In the genomic region with DNA sequence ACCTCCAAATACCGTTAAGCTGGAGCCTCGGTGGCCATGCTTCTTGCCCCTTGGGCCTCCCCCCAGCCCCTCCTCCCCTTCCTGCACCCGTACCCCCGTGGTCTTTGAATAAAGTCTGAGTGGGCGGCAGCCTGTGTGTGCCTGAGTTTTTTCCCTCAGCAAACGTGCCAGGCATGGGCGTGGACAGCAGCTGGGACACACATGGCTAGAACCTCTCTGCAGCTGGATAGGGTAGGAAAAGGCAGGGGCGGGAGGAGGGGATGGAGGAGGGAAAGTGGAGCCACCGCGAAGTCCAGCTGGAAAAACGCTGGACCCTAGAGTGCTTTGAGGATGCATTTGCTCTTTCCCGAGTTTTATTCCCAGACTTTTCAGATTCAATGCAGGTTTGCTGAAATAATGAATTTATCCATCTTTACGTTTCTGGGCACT, we compare ENCODE assay signal across 15 cellular contexts. TPM values are rescaled to one million over a fixed set of nuclear protein-coding genes. Genes with fewer than 3 reads are reported as not detected.
DNase-seq lines count a peak whose midpoint lies in the region; ATAC-seq and TF ChIP-seq lines count a peak whose summit lies in the region.
"Had no signal": no experiment of that assay in that cellular context is flagged by ENCODE, and none has a peak within 500 bp of the region (broad histone marks: within the 10 kb centered on the region; RNA-seq: fewer than 3 reads in every experiment).

No MANE protein-coding gene starts in this region.

- no peak overlapping the region for H3K4me2 ChIP-seq in IMR-90 (ENCODE audit: low read depth, low read length)

- H4K20me1 ChIP-seq in IMR-90 (ENCODE audit: insufficient read depth, low read length) = peaks cover 18% of the 10 kb centered on the region

- H3K4me3 ChIP-seq in IMR-90 (ENCODE audit: insufficient read depth, low read depth, low read length) (no peak overlapping the region), lower leg skin (ENCODE audit: low read depth, poor library complexity, severe bottlenecking) (no peak overlapping the region)
- H3K4me3 ChIP-seq: pancreas, testis had no signal

- intact Hi-C loops in IMR-90 (cut with micrococcal nuclease) (no loop called here), lower leg skin (cut with DNase I; ENCODE audit: low total_unique reads) (no loop called here)
- intact Hi-C loops in activated T-helper 1 cell treated with anti-CD3 and anti-CD28 coated beads, Interleukin-12 subunit alpha, Interleukin-12 subunit beta, Interleukin-2, Interleukin-4 antibody, amounts not matched to agents 30 ng/mL and 10 ng/mL and 1 ng/mL, durations not matched to agents 14 hours and 24 hours and 36 hours (cut with micrococcal nuclease) = no loop called here

- peak overlapping the region; percentile 29 for H3K4me3 Mint-ChIP-seq in T-helper 2 cell treated with Interferon-gamma antibody and Interleukin-4, amounts not matched to agents 5 μg/mL and 100 μg/mL, for 36 hours
- peak overlapping the region; percentile 15 for H3K4me3 Mint-ChIP-seq in activated T-helper 1 cell treated with anti-CD3 and anti-CD28 coated beads, Interleukin-12 subunit alpha, Interleukin-12 subunit beta, Interleukin-2, Interleukin-4 antibody, amounts not matched to agents 30 ng/mL and 10 ng/mL and 1 ng/mL, durations not matched to agents 14 hours and 24 hours and 36 hours
- peak overlapping the region; percentile 45 for H3K4me3 Mint-ChIP-seq in nephron progenitor cell
- H3K4me3 Mint-ChIP-seq: activated CD4-positive, alpha-beta T cell treated with anti-CD3 and anti-CD28 coated beads, Interleukin-2, amount 10 ng/mL, durations not matched to agents 7 days and 5 days; activated naive CD8-positive, alpha-beta T cell treated with anti-CD3 and anti-CD28 coated beads, Interleukin-2, amount 10 ng/mL, durations not matched to agents 7 days and 5 days had no signal

- DNase-seq in T-helper 2 cell treated with Interferon-gamma antibody and Interleukin-4, amounts not matched to agents 5 μg/mL and 100 μg/mL, for 36 hours (ENCODE audit: low spot score) = no peak
- DNase-seq in T-helper 2 cell (no peak), IMR-90 (peak; percentile 25), nephron progenitor cell (no peak), lower leg skin (ENCODE audit: low spot score in 2 of 2) (no peak)
- no peak for DNase-seq in activated T-helper 1 cell treated with anti-CD3 and anti-CD28 coated beads, Interleukin-12 subunit alpha, Interleukin-12 subunit beta, Interleukin-2, Interleukin-4 antibody, amounts not matched to agents 30 ng/mL and 10 ng/mL and 1 ng/mL, durations not matched to agents 14 hours and 24 hours and 36 hours (ENCODE audit: low spot score)
- DNase-seq in activated naive CD4-positive, alpha-beta T cell treated with Interleukin-2 at 50 U/mL for 16 hours = no peak
- DNase-seq: activated CD4-positive, alpha-beta T cell treated with anti-CD3 and anti-CD28 coated beads, Interleukin-2, amount 10 ng/mL, durations not matched to agents 7 days and 5 days; activated naive CD8-positive, alpha-beta T cell treated with anti-CD3 and anti-CD28 coated beads, Interleukin-2, amount 10 ng/mL, durations not matched to agents 7 days and 5 days; KBM-7; pancreas; stimulated activated CD4-positive, alpha-beta T cell treated with anti-CD3 and anti-CD28 coated beads, Interleukin-1b, Interleukin-23, amount 100 ng/mL, for 48 hours; testis had no signal

- in situ Hi-C loops in IMR-90 (cut with MboI; ENCODE audit: low sequenced_read_pairs) = no loop called here

- no peak overlapping the region for H3K18ac ChIP-seq in IMR-90 (ENCODE audit: low read depth, low read length)

- H3K36me3 Mint-ChIP-seq in T-helper 2 cell treated with Interferon-gamma antibody and Interleukin-4, amounts not matched to agents 5 μg/mL and 100 μg/mL, for 36 hours (ENCODE audit: low read depth) = no peaks in the 10 kb centered on the region
- no peaks in the 10 kb centered on the region for H3K36me3 Mint-ChIP-seq in activated T-helper 1 cell treated with anti-CD3 and anti-CD28 coated beads, Interleukin-12 subunit alpha, Interleukin-12 subunit beta, Interleukin-2, Interleukin-4 antibody, amounts not matched to agents 30 ng/mL and 10 ng/mL and 1 ng/mL, durations not matched to agents 14 hours and 24 hours and 36 hours (ENCODE audit: low read depth)
- no peaks in the 10 kb centered on the region for H3K36me3 Mint-ChIP-seq in nephron progenitor cell (ENCODE audit: low read depth)
- H3K36me3 Mint-ChIP-seq: activated naive CD8-positive, alpha-beta T cell treated with anti-CD3 and anti-CD28 coated beads, Interleukin-2, amount 10 ng/mL, durations not matched to agents 7 days and 5 days had no signal

- H3K9me1 ChIP-seq in IMR-90 (ENCODE audit: insufficient read depth, low read length) = no peaks in the 10 kb centered on the region

- TF ChIP-seq RAD21 in IMR-90 (IDR thresholded peaks at IDR 0.05; ENCODE audit: low read length) = no peak

- no peak overlapping the region for H2AK9ac ChIP-seq in IMR-90 (replicated peaks; ENCODE audit: low read depth, low read length, poor library complexity)

- H3K9ac ChIP-seq in IMR-90 (ENCODE audit: low read depth, low read length) = no peak overlapping the region

- H3K4me1 ChIP-seq in IMR-90 (ENCODE audit: control insufficient read depth, insufficient read depth, low read length) = peaks cover 5% of the 10 kb centered on the region; the same call in 1 of the 2 replicates

- WGBS in IMR-90 (ENCODE audit: extremely low coverage in 2 of 2, insufficient read length in 1 of 2), 2 experiments = 0% methylated on average over 1 of the region's 13 CpGs; no CpG with 5 or more reads in 1 of the 2 experiments
- 4 to 5% methylated on average over 13 of the region's 13 CpGs for WGBS in lower leg skin, 2 donors

- no peak overlapping the region for H2BK15ac ChIP-seq in IMR-90 (ENCODE audit: low read depth, low read length)

- H4K8ac ChIP-seq in IMR-90 (ENCODE audit: low read depth in 2 of 2, low read length in 2 of 2) = no peak overlapping the region

- H3K79me1 ChIP-seq in IMR-90 (ENCODE audit: low read depth in 1 of 2, low read length in 2 of 2) = no peaks in the 10 kb centered on the region

- H3K27ac Mint-ChIP-seq in T-helper 2 cell treated with Interferon-gamma antibody and Interleukin-4, amounts not matched to agents 5 μg/mL and 100 μg/mL, for 36 hours = no peak overlapping the region
- H3K27ac Mint-ChIP-seq in activated T-helper 1 cell treated with anti-CD3 and anti-CD28 coated beads, Interleukin-12 subunit alpha, Interleukin-12 subunit beta, Interleukin-2, Interleukin-4 antibody, amounts not matched to agents 30 ng/mL and 10 ng/mL and 1 ng/mL, durations not matched to agents 14 hours and 24 hours and 36 hours = no peak overlapping the region
- H3K27ac Mint-ChIP-seq in nephron progenitor cell = no peak overlapping the region
- H3K27ac Mint-ChIP-seq: activated CD4-positive, alpha-beta T cell treated with anti-CD3 and anti-CD28 coated beads, Interleukin-2, amount 10 ng/mL, durations not matched to agents 7 days and 5 days; activated naive CD8-positive, alpha-beta T cell treated with anti-CD3 and anti-CD28 coated beads, Interleukin-2, amount 10 ng/mL, durations not matched to agents 7 days and 5 days had no signal

- peaks cover 2% of the 10 kb centered on the region for H3K4me1 Mint-ChIP-seq in T-helper 2 cell treated with Interferon-gamma antibody and Interleukin-4, amounts not matched to agents 5 μg/mL and 100 μg/mL, for 36 hours (ENCODE audit: low read depth)
- no peaks in the 10 kb centered on the region for H3K4me1 Mint-ChIP-seq in activated T-helper 1 cell treated with anti-CD3 and anti-CD28 coated beads, Interleukin-12 subunit alpha, Interleukin-12 subunit beta, Interleukin-2, Interleukin-4 antibody, amounts not matched to agents 30 ng/mL and 10 ng/mL and 1 ng/mL, durations not matched to agents 14 hours and 24 hours and 36 hours (ENCODE audit: low read depth)
- no peaks in the 10 kb centered on the region for H3K4me1 Mint-ChIP-seq in nephron progenitor cell

- no TSS peak for BruUV-seq in IMR-90 (replicated peaks; lab: Mats Ljungman, UMichigan)

- no peak overlapping the region for H2AFZ ChIP-seq in IMR-90 (replicated peaks; ENCODE audit: low read length, poor library complexity)

- H4K5ac ChIP-seq in IMR-90 (ENCODE audit: low read depth, low read length) = no peak overlapping the region

- no peak overlapping the region for H3K56ac ChIP-seq in IMR-90 (ENCODE audit: extremely low read depth, insufficient read depth, low read length)

- H3K4ac ChIP-seq in IMR-90 (ENCODE audit: low read depth, low read length) = no peak overlapping the region

- CTCF ChIA-PET in IMR-90 (lab: Yijun Ruan, JAX) = no interaction called here

- POLR2A ChIA-PET in IMR-90 (lab: Charles Lee; ENCODE audit: unreplicated experiment) = no interaction called here

- H2AK5ac ChIP-seq in IMR-90 (ENCODE audit: low read depth, low read length) = no peak overlapping the region

- peaks cover 50% of the 10 kb centered on the region for H3K27me3 Mint-ChIP-seq in T-helper 2 cell treated with Interferon-gamma antibody and Interleukin-4, amounts not matched to agents 5 μg/mL and 100 μg/mL, for 36 hours (ENCODE audit: low read depth)
- H3K27me3 Mint-ChIP-seq in activated T-helper 1 cell treated with anti-CD3 and anti-CD28 coated beads, Interleukin-12 subunit alpha, Interleukin-12 subunit beta, Interleukin-2, Interleukin-4 antibody, amounts not matched to agents 30 ng/mL and 10 ng/mL and 1 ng/mL, durations not matched to agents 14 hours and 24 hours and 36 hours (ENCODE audit: insufficient read depth) = peaks cover 46% of the 10 kb centered on the region
- H3K27me3 Mint-ChIP-seq in nephron progenitor cell (ENCODE audit: low read depth, poor library complexity) = peaks cover 66% of the 10 kb centered on the region

- peaks cover 40% of the 10 kb centered on the region for H3K27me3 ChIP-seq in IMR-90 (ENCODE audit: control insufficient read depth, insufficient read depth, low read length)
- H3K27me3 ChIP-seq: testis had no signal

- H3K23ac ChIP-seq in IMR-90 (ENCODE audit: low read depth, low read length) = no peak overlapping the region

- TF ChIP-seq POLR2A in IMR-90 (IDR thresholded peaks at IDR 0.05; ENCODE audit: low read depth, low read length) = no peak
- no peak for TF ChIP-seq POLR2A in lower leg skin (IDR thresholded peaks at IDR 0.05)

- ATAC-seq in IMR-90 (ENCODE audit: low read depth) (no peak), HG03571 (IDR thresholded peaks at IDR 0.05; ENCODE audit: unreplicated experiment) (no peak)
- ATAC-seq: Panc1, pancreas had no signal

- H2BK5ac ChIP-seq in IMR-90 (ENCODE audit: low read depth, low read length, poor library complexity, severe bottlenecking) = no peak overlapping the region

- H3K27ac ChIP-seq in IMR-90 (ENCODE audit: insufficient read depth, low read length) = no peak overlapping the region
- H3K27ac ChIP-seq: pancreas, testis had no signal

- dilution Hi-C loops in IMR-90 (cut with HindIII; ENCODE audit: low sequenced_read_pairs, unreplicated experiment) = no loop called here

- H3K14ac ChIP-seq in IMR-90 (replicated peaks; ENCODE audit: low read depth, low read length) = no peak overlapping the region

- H3K9me3 ChIP-seq in IMR-90 (ENCODE audit: control insufficient read depth, insufficient read depth, low read length) = 0 out of 2 replicates have a peak, but pooled peaks cover 2% of the 10 kb centered on the region
- H3K9me3 ChIP-seq: pancreas, testis had no signal

- H3K9me3 Mint-ChIP-seq in T-helper 2 cell treated with Interferon-gamma antibody and Interleukin-4, amounts not matched to agents 5 μg/mL and 100 μg/mL, for 36 hours = no peaks in the 10 kb centered on the region
- H3K9me3 Mint-ChIP-seq in activated T-helper 1 cell treated with anti-CD3 and anti-CD28 coated beads, Interleukin-12 subunit alpha, Interleukin-12 subunit beta, Interleukin-2, Interleukin-4 antibody, amounts not matched to agents 30 ng/mL and 10 ng/mL and 1 ng/mL, durations not matched to agents 14 hours and 24 hours and 36 hours = no peaks in the 10 kb centered on the region
- no peaks in the 10 kb centered on the region for H3K9me3 Mint-ChIP-seq in nephron progenitor cell
- H3K9me3 Mint-ChIP-seq: activated CD4-positive, alpha-beta T cell treated with anti-CD3 and anti-CD28 coated beads, Interleukin-2, amount 10 ng/mL, durations not matched to agents 7 days and 5 days; activated naive CD8-positive, alpha-beta T cell treated with anti-CD3 and anti-CD28 coated beads, Interleukin-2, amount 10 ng/mL, durations not matched to agents 7 days and 5 days had no signal

- H2BK120ac ChIP-seq in IMR-90 (ENCODE audit: low read depth, low read length) = no peak overlapping the region

- no peak overlapping the region for H2BK20ac ChIP-seq in IMR-90 (ENCODE audit: low read depth, low read length)

- no peak for TF ChIP-seq CTCF in IMR-90 (conservative IDR thresholded peaks at IDR 0.05; ENCODE audit: low read depth, low read length)
- no peak for TF ChIP-seq CTCF in nephron progenitor cell (IDR thresholded peaks at IDR 0.05)
- TF ChIP-seq CTCF in lower leg skin (IDR thresholded peaks at IDR 0.05) = no peak

- H3K36me3 ChIP-seq in IMR-90 (ENCODE audit: control insufficient read depth, insufficient read depth, low read length) = no peaks in the 10 kb centered on the region
- H3K36me3 ChIP-seq: pancreas had no signal

- no peak overlapping the region for H4K91ac ChIP-seq in IMR-90 (ENCODE audit: insufficient read depth, low read depth, low read length)

RNA-seq across cellular contexts. Expression of gene HBA1, which starts 0.9 kb away (rescaled TPM):
- total RNA-seq in IMR-90 (2012; rRNA removed) (not detected in 2 replicates), lower leg skin (100 to 1,000 TPM in 2 of 4 donors, 10 to 100 TPM in 1, 1 to 10 TPM in 1; 2.5 to 474 (median 180) TPM)
- polyA plus RNA-seq in IMR-90 (2012; rRNA removed) = 0.21 TPM in 1 of 2 replicates, not detected in the other
- polyA plus RNA-seq in IMR-90 (2012; cell fraction: cytosol; rRNA removed) = 1.2 TPM in 1 of 2 replicates, not detected in the other
- polyA plus RNA-seq in IMR-90 (2012; cell fraction: nucleus; rRNA removed; ENCODE audit: low replicate concordance) = not detected in 2 replicates
- not detected in 2 replicates for total RNA-seq in activated T-helper 1 cell treated with anti-CD3 and anti-CD28 coated beads, Interleukin-12 subunit alpha, Interleukin-12 subunit beta, Interleukin-2, Interleukin-4 antibody, amounts not matched to agents 30 ng/mL and 10 ng/mL and 1 ng/mL, durations not matched to agents 14 hours and 24 hours and 36 hours
- total RNA-seq: activated CD4-positive, alpha-beta T cell treated with anti-CD3 and anti-CD28 coated beads, Interleukin-2, amount 10 ng/mL, durations not matched to agents 7 days and 5 days; activated naive CD8-positive, alpha-beta T cell treated with anti-CD3 and anti-CD28 coated beads, Interleukin-2, amount 10 ng/mL, durations not matched to agents 7 days and 5 days had no signal

RNA-seq across cellular contexts. Expression of gene HBQ1, which starts 2.9 kb away (rescaled TPM):
- total RNA-seq in IMR-90 (2012; rRNA removed) = not detected in 2 replicates
- 0.92 and 1.7 TPM in 2 replicates for polyA plus RNA-seq in IMR-90 (2012; rRNA removed)
- 0.69 and 2.5 TPM in 2 replicates for polyA plus RNA-seq in IMR-90 (2012; cell fraction: cytosol; rRNA removed)
- polyA plus RNA-seq in IMR-90 (2012; cell fraction: nucleus; rRNA removed; ENCODE audit: low replicate concordance) = 0.24 and 1.3 TPM in 2 replicates
- 0.54 and 0.88 TPM in 2 replicates for total RNA-seq in activated T-helper 1 cell treated with anti-CD3 and anti-CD28 coated beads, Interleukin-12 subunit alpha, Interleukin-12 subunit beta, Interleukin-2, Interleukin-4 antibody, amounts not matched to agents 30 ng/mL and 10 ng/mL and 1 ng/mL, durations not matched to agents 14 hours and 24 hours and 36 hours
- total RNA-seq in lower leg skin = 1 to 10 TPM in 1 of 4 donors, not detected in 3; 1.7 TPM
- total RNA-seq: activated CD4-positive, alpha-beta T cell treated with anti-CD3 and anti-CD28 coated beads, Interleukin-2, amount 10 ng/mL, durations not matched to agents 7 days and 5 days; activated naive CD8-positive, alpha-beta T cell treated with anti-CD3 and anti-CD28 coated beads, Interleukin-2, amount 10 ng/mL, durations not matched to agents 7 days and 5 days had no signal
- polyA plus RNA-seq: pancreas had no signal

RNA-seq across cellular contexts. Expression of gene HBA2, which starts 4.7 kb away (rescaled TPM):
- not detected in 2 replicates for total RNA-seq in IMR-90 (2012; rRNA removed)
- polyA plus RNA-seq in IMR-90 (2012; rRNA removed) = not detected in 2 replicates
- polyA plus RNA-seq in IMR-90 (2012; cell fraction: cytosol; rRNA removed) = 0.39 TPM in 1 of 2 replicates, not detected in the other
- 0.54 TPM in 1 of 2 replicates, not detected in the other for polyA plus RNA-seq in IMR-90 (2012; cell fraction: nucleus; rRNA removed; ENCODE audit: low replicate concordance)
- total RNA-seq in activated T-helper 1 cell treated with anti-CD3 and anti-CD28 coated beads, Interleukin-12 subunit alpha, Interleukin-12 subunit beta, Interleukin-2, Interleukin-4 antibody, amounts not matched to agents 30 ng/mL and 10 ng/mL and 1 ng/mL, durations not matched to agents 14 hours and 24 hours and 36 hours = 0.57 and 0.59 TPM in 2 replicates
- total RNA-seq in lower leg skin = 100 to 1,000 TPM in 1 of 4 donors, 10 to 100 TPM in 2, 1 to 10 TPM in 1; 1.3 to 348 (median 64.4) TPM
- total RNA-seq: activated naive CD8-positive, alpha-beta T cell treated with anti-CD3 and anti-CD28 coated beads, Interleukin-2, amount 10 ng/mL, durations not matched to agents 7 days and 5 days had no signal

RNA-seq across cellular contexts. Expression of gene HBM, which starts 11.6 kb away (rescaled TPM):
- total RNA-seq in IMR-90 (2012; rRNA removed) = not detected in 2 replicates
- polyA plus RNA-seq in IMR-90 (2012; rRNA removed) = not detected in 2 replicates
- polyA plus RNA-seq in IMR-90 (2012; cell fraction: cytosol; rRNA removed) = not detected in 2 replicates
- not detected in 2 replicates for polyA plus RNA-seq in IMR-90 (2012; cell fraction: nucleus; rRNA removed; ENCODE audit: low replicate concordance)
- total RNA-seq in activated T-helper 1 cell treated with anti-CD3 and anti-CD28 coated beads, Interleukin-12 subunit alpha, Interleukin-12 subunit beta, Interleukin-2, Interleukin-4 antibody, amounts not matched to agents 30 ng/mL and 10 ng/mL and 1 ng/mL, durations not matched to agents 14 hours and 24 hours and 36 hours = not detected in 2 replicates
- not detected for total RNA-seq in lower leg skin
- total RNA-seq: activated CD4-positive, alpha-beta T cell treated with anti-CD3 and anti-CD28 coated beads, Interleukin-2, amount 10 ng/mL, durations not matched to agents 7 days and 5 days; activated naive CD8-positive, alpha-beta T cell treated with anti-CD3 and anti-CD28 coated beads, Interleukin-2, amount 10 ng/mL, durations not matched to agents 7 days and 5 days; pancreas had no signal
- polyA plus RNA-seq: pancreas had no signal

RNA-seq across cellular contexts. Expression of gene HBZ, which starts 25.0 kb away (rescaled TPM):
- total RNA-seq in IMR-90 (2012; rRNA removed) = not detected in 2 replicates
- polyA plus RNA-seq in IMR-90 (2012; rRNA removed) = not detected in 2 replicates
- polyA plus RNA-seq in IMR-90 (2012; cell fraction: cytosol; rRNA removed) = not detected in 2 replicates
- polyA plus RNA-seq in IMR-90 (2012; cell fraction: nucleus; rRNA removed; ENCODE audit: low replicate concordance) = not detected in 2 replicates
- total RNA-seq in activated T-helper 1 cell treated with anti-CD3 and anti-CD28 coated beads, Interleukin-12 subunit alpha, Interleukin-12 subunit beta, Interleukin-2, Interleukin-4 antibody, amounts not matched to agents 30 ng/mL and 10 ng/mL and 1 ng/mL, durations not matched to agents 14 hours and 24 hours and 36 hours = not detected in 2 replicates
- not detected for total RNA-seq in lower leg skin
- total RNA-seq: activated CD4-positive, alpha-beta T cell treated with anti-CD3 and anti-CD28 coated beads, Interleukin-2, amount 10 ng/mL, durations not matched to agents 7 days and 5 days; activated naive CD8-positive, alpha-beta T cell treated with anti-CD3 and anti-CD28 coated beads, Interleukin-2, amount 10 ng/mL, durations not matched to agents 7 days and 5 days had no signal
- polyA plus RNA-seq: pancreas had no signal
